In the genomic region with DNA sequence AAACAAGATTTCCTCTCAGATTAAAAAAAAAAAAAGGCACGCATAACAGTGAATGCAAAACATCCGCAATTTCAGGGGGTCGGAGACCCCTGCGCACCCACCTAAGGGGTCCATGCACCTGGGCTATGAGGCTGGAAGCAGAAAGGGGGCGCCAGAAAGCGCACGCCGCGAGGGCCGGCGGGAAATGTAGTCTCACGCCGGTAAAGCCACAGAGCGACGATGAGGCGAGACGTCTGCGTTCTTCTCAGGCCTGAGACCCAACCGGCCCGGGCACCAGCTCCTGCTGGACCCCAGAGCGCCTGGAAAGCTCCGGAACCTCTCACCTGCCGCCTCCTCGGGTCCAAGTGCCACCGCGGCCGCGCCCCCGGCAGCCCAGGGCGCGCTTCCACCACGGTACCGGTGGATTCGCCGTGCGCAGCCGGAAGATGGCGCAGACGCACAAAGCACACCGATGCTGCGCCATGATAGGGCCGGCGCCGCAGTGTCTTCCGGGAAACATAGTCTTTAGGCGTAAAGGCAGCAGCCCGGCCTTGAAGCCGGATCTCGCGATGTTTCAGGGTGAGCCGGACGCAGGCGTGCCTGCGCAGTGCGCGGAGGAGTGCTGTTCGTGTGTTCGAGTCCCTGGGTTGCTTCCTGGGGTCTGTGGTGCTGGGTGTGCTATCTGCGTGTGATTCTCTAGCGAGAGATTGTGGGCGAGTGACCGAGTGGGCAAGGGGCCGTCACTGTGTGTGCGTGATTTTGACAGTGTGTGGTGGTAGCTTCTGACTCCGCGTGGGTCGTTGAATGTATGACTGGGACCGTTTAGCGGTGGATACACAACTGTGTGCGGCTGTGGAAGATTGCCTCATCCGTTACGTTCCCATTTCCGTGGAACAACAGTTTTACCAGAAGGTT, we compare ENCODE assay signal across 1 cellular context.
A peak's percentile ranks its signal among the peaks of the same experiment; 100 is the strongest.
TF ChIP-seq lines count a peak whose summit lies in the region.

A gene (minus strand): TSS at position 416 of the 894 bp plus-strand sequence. CDS start 1,782 bp downstream, outside the sequence.

TF ChIP-seq in HEK293, 187 proteins besides CTCF, POLR2A, EP300 and RAD21 (continued from another document and continues in another):
- TF ChIP-seq, protein P1, sequence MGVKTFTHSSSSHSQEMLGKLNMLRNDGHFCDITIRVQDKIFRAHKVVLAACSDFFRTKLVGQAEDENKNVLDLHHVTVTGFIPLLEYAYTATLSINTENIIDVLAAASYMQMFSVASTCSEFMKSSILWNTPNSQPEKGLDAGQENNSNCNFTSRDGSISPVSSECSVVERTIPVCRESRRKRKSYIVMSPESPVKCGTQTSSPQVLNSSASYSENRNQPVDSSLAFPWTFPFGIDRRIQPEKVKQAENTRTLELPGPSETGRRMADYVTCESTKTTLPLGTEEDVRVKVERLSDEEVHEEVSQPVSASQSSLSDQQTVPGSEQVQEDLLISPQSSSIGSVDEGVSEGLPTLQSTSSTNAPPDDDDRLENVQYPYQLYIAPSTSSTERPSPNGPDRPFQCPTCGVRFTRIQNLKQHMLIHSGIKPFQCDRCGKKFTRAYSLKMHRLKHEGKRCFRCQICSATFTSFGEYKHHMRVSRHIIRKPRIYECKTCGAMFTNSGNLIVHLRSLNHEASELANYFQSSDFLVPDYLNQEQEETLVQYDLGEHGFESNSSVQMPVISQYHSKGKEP (tag by site-specific recombination; IDR thresholded peaks at IDR 0.05), result 0 out of 2 replicates have a peak, but pooled peaks have one; percentile 15
- TF ChIP-seq ZNF239 (tag by site-specific recombination; IDR thresholded peaks at IDR 0.05) (0 out of 2 replicates have a peak, but pooled peaks have one; percentile 42), KLF1 (tag by site-specific recombination; IDR thresholded peaks at IDR 0.05) (no peak), ZNF221 (tag by site-specific recombination; IDR thresholded peaks at IDR 0.05; ENCODE audit: borderline replicate concordance) (no peak), PRDM1 (tag by site-specific recombination; IDR thresholded peaks at IDR 0.05) (no peak), ZNF138 (tag by site-specific recombination; IDR thresholded peaks at IDR 0.05; ENCODE audit: borderline replicate concordance) (no peak), ZIC2 (tag by site-specific recombination; IDR thresholded peaks at IDR 0.05) (no peak), GLIS2 (tag by site-specific recombination; IDR thresholded peaks at IDR 0.05) (peak; percentile 80), EGR2 (tag by site-specific recombination; IDR thresholded peaks at IDR 0.05; ENCODE audit: low read depth) (peak; percentile 40; the same call in 1 of the 2 replicates), ZNF223 (tag by site-specific recombination; IDR thresholded peaks at IDR 0.05) (no peak), ZNF133 (tag by site-specific recombination; IDR thresholded peaks at IDR 0.05) (0 out of 2 replicates have a peak, but pooled peaks have one; percentile 37), ZNF701 (tag by site-specific recombination; IDR thresholded peaks at IDR 0.05) (no peak), ZNF112 (tag by site-specific recombination; IDR thresholded peaks at IDR 0.05) (no peak), ZSCAN30 (tag by site-specific recombination; IDR thresholded peaks at IDR 0.05) (peak; percentile 55; the same call in 1 of the 2 replicates), SALL2 (tag by site-specific recombination; IDR thresholded peaks at IDR 0.05; ENCODE audit: borderline replicate concordance) (no peak), ZBTB20 (tag by site-specific recombination; IDR thresholded peaks at IDR 0.05) (peak; percentile 96), KLF8 (tag by site-specific recombination; IDR thresholded peaks at IDR 0.05) (peak; percentile 51), HOXA7 (CRISPR knock-in tag; IDR thresholded peaks at IDR 0.05; ENCODE audit: borderline replicate concordance) (no peak), ZNF354C (tag by site-specific recombination; IDR thresholded peaks at IDR 0.05; ENCODE audit: borderline replicate concordance, low read depth) (no peak), ZNF175 (tag by site-specific recombination; IDR thresholded peaks at IDR 0.05) (no peak), ZNF707 (tag by site-specific recombination; IDR thresholded peaks at IDR 0.05) (no peak)
- TF ChIP-seq, protein P2, sequence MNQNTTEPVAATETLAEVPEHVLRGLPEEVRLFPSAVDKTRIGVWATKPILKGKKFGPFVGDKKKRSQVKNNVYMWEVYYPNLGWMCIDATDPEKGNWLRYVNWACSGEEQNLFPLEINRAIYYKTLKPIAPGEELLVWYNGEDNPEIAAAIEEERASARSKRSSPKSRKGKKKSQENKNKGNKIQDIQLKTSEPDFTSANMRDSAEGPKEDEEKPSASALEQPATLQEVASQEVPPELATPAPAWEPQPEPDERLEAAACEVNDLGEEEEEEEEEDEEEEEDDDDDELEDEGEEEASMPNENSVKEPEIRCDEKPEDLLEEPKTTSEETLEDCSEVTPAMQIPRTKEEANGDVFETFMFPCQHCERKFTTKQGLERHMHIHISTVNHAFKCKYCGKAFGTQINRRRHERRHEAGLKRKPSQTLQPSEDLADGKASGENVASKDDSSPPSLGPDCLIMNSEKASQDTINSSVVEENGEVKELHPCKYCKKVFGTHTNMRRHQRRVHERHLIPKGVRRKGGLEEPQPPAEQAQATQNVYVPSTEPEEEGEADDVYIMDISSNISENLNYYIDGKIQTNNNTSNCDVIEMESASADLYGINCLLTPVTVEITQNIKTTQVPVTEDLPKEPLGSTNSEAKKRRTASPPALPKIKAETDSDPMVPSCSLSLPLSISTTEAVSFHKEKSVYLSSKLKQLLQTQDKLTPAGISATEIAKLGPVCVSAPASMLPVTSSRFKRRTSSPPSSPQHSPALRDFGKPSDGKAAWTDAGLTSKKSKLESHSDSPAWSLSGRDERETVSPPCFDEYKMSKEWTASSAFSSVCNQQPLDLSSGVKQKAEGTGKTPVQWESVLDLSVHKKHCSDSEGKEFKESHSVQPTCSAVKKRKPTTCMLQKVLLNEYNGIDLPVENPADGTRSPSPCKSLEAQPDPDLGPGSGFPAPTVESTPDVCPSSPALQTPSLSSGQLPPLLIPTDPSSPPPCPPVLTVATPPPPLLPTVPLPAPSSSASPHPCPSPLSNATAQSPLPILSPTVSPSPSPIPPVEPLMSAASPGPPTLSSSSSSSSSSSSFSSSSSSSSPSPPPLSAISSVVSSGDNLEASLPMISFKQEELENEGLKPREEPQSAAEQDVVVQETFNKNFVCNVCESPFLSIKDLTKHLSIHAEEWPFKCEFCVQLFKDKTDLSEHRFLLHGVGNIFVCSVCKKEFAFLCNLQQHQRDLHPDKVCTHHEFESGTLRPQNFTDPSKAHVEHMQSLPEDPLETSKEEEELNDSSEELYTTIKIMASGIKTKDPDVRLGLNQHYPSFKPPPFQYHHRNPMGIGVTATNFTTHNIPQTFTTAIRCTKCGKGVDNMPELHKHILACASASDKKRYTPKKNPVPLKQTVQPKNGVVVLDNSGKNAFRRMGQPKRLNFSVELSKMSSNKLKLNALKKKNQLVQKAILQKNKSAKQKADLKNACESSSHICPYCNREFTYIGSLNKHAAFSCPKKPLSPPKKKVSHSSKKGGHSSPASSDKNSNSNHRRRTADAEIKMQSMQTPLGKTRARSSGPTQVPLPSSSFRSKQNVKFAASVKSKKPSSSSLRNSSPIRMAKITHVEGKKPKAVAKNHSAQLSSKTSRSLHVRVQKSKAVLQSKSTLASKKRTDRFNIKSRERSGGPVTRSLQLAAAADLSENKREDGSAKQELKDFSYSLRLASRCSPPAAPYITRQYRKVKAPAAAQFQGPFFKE (tag by site-specific recombination; IDR thresholded peaks at IDR 0.05; ENCODE audit: borderline replicate concordance), result no peak
- TF ChIP-seq, protein P3, sequence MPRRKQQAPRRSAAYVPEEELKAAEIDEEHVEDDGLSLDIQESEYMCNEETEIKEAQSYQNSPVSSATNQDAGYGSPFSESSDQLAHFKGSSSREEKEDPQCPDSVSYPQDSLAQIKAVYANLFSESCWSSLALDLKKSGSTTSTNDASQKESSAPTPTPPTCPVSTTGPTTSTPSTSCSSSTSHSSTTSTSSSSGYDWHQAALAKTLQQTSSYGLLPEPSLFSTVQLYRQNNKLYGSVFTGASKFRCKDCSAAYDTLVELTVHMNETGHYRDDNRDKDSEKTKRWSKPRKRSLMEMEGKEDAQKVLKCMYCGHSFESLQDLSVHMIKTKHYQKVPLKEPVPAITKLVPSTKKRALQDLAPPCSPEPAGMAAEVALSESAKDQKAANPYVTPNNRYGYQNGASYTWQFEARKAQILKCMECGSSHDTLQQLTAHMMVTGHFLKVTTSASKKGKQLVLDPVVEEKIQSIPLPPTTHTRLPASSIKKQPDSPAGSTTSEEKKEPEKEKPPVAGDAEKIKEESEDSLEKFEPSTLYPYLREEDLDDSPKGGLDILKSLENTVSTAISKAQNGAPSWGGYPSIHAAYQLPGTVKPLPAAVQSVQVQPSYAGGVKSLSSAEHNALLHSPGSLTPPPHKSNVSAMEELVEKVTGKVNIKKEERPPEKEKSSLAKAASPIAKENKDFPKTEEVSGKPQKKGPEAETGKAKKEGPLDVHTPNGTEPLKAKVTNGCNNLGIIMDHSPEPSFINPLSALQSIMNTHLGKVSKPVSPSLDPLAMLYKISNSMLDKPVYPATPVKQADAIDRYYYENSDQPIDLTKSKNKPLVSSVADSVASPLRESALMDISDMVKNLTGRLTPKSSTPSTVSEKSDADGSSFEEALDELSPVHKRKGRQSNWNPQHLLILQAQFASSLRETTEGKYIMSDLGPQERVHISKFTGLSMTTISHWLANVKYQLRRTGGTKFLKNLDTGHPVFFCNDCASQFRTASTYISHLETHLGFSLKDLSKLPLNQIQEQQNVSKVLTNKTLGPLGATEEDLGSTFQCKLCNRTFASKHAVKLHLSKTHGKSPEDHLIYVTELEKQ (tag by site-specific recombination; IDR thresholded peaks at IDR 0.05; ENCODE audit: borderline replicate concordance), result no peak
- TF ChIP-seq, protein P4, sequence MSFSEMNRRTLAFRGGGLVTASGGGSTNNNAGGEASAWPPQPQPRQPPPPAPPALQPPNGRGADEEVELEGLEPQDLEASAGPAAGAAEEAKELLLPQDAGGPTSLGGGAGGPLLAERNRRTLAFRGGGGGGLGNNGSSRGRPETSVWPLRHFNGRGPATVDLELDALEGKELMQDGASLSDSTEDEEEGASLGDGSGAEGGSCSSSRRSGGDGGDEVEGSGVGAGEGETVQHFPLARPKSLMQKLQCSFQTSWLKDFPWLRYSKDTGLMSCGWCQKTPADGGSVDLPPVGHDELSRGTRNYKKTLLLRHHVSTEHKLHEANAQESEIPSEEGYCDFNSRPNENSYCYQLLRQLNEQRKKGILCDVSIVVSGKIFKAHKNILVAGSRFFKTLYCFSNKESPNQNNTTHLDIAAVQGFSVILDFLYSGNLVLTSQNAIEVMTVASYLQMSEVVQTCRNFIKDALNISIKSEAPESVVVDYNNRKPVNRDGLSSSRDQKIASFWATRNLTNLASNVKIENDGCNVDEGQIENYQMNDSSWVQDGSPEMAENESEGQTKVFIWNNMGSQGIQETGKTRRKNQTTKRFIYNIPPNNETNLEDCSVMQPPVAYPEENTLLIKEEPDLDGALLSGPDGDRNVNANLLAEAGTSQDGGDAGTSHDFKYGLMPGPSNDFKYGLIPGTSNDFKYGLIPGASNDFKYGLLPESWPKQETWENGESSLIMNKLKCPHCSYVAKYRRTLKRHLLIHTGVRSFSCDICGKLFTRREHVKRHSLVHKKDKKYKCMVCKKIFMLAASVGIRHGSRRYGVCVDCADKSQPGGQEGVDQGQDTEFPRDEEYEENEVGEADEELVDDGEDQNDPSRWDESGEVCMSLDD (tag by site-specific recombination; IDR thresholded peaks at IDR 0.05), result peak; percentile 87
- TF ChIP-seq, protein P5, sequence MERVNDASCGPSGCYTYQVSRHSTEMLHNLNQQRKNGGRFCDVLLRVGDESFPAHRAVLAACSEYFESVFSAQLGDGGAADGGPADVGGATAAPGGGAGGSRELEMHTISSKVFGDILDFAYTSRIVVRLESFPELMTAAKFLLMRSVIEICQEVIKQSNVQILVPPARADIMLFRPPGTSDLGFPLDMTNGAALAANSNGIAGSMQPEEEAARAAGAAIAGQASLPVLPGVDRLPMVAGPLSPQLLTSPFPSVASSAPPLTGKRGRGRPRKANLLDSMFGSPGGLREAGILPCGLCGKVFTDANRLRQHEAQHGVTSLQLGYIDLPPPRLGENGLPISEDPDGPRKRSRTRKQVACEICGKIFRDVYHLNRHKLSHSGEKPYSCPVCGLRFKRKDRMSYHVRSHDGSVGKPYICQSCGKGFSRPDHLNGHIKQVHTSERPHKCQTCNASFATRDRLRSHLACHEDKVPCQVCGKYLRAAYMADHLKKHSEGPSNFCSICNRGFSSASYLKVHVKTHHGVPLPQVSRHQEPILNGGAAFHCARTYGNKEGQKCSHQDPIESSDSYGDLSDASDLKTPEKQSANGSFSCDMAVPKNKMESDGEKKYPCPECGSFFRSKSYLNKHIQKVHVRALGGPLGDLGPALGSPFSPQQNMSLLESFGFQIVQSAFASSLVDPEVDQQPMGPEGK (tag by site-specific recombination; IDR thresholded peaks at IDR 0.05), result peak; percentile 60
- TF ChIP-seq, protein P6, sequence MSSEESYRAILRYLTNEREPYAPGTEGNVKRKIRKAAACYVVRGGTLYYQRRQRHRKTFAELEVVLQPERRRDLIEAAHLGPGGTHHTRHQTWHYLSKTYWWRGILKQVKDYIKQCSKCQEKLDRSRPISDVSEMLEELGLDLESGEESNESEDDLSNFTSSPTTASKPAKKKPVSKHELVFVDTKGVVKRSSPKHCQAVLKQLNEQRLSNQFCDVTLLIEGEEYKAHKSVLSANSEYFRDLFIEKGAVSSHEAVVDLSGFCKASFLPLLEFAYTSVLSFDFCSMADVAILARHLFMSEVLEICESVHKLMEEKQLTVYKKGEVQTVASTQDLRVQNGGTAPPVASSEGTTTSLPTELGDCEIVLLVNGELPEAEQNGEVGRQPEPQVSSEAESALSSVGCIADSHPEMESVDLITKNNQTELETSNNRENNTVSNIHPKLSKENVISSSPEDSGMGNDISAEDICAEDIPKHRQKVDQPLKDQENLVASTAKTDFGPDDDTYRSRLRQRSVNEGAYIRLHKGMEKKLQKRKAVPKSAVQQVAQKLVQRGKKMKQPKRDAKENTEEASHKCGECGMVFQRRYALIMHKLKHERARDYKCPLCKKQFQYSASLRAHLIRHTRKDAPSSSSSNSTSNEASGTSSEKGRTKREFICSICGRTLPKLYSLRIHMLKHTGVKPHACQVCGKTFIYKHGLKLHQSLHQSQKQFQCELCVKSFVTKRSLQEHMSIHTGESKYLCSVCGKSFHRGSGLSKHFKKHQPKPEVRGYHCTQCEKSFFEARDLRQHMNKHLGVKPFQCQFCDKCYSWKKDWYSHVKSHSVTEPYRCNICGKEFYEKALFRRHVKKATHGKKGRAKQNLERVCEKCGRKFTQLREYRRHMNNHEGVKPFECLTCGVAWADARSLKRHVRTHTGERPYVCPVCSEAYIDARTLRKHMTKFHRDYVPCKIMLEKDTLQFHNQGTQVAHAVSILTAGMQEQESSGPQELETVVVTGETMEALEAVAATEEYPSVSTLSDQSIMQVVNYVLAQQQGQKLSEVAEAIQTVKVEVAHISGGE (tag by site-specific recombination; conservative IDR thresholded peaks at IDR 0.05; ENCODE audit: low read depth), result peak; percentile 97
- TF ChIP-seq, protein P7, sequence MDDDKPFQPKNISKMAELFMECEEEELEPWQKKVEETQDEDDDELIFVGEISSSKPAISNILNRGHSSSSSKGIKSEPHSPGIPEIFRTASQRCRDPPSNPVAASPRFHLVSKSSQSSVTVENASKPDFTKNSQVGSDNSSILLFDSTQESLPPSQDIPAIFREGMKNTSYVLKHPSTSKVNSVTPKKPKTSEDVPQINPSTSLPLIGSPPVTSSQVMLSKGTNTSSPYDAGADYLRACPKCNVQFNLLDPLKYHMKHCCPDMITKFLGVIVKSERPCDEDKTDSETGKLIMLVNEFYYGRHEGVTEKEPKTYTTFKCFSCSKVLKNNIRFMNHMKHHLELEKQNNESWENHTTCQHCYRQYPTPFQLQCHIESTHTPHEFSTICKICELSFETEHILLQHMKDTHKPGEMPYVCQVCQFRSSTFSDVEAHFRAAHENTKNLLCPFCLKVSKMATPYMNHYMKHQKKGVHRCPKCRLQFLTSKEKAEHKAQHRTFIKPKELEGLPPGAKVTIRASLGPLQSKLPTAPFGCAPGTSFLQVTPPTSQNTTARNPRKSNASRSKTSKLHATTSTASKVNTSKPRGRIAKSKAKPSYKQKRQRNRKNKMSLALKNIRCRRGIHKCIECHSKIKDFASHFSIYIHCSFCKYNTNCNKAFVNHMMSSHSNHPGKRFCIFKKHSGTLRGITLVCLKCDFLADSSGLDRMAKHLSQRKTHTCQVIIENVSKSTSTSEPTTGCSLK (tag by site-specific recombination; IDR thresholded peaks at IDR 0.05), result no peak; the same call in 1 of the 2 replicates
